Comparison of ENCODE assay signal across 13 cellular contexts in the genomic region with DNA sequence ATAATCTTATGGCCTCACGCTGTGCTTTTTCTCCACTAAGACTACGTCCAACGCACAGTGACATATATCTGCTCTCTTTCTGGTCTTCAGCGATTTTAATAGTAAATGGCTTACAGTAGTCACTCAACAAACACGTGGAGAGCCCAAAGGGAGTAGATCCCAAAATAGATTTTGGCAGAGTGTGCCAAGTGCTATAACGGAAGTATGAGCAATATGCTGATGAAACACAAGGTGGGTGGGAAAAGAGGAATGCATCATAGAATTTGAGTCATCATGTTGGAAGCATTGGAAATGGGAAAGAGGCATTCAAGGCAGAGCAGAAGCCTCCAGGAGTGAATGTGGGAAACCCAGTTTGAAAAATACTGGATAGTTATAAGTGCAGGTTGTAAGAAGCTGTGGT.
DNase-seq lines count a peak whose midpoint lies in the region; ATAC-seq, FAIRE-seq and TF ChIP-seq lines count a peak whose summit lies in the region.
"Had no signal": no experiment of that assay in that cellular context is flagged by ENCODE, and none has a peak within 500 bp of the region (broad histone marks: within the 10 kb centered on the region; RNA-seq: fewer than 3 reads in every experiment).

No MANE protein-coding gene starts in this region.

- no peaks in the 10 kb centered on the region; the same call in 1 of the 2 replicates for H3K9me3 ChIP-seq in MG63
- no peaks in the 10 kb centered on the region for H3K9me3 ChIP-seq in right atrium auricular region
- H3K9me3 ChIP-seq: Caco-2 had no signal

- no peak overlapping the region for H3K27ac ChIP-seq in right atrium auricular region
- H3K27ac ChIP-seq: coronary artery, VCaP had no signal

- H3K4me3 ChIP-seq in AG10803 (ENCODE audit: low read length) (no peak overlapping the region), MG63 (no peak overlapping the region), bronchial epithelial cell (ENCODE audit: low read depth, low read length) (no peak overlapping the region), right atrium auricular region (no peak overlapping the region)
- H3K4me3 ChIP-seq: coronary artery had no signal

- DNase-seq in AG10803 (ENCODE audit: low read depth): peak; percentile 95
- peak; percentile 44 for DNase-seq in MG63
- peak; percentile 97 for DNase-seq in bronchial epithelial cell (ENCODE audit: low read depth)
- peak; percentile 88 for DNase-seq in kidney tubule cell (ENCODE audit: low spot score)
- DNase-seq in D721Med (ENCODE audit: insufficient read length, low spot score): no peak
- no peak for DNase-seq in right atrium auricular region (ENCODE audit: low spot score)
- DNase-seq: Caco-2 had no signal

- FAIRE-seq in bronchial epithelial cell (lab: Jason Lieb, UNC) (peak; percentile 79), D721Med (lab: Jason Lieb, UNC) (no peak)
- FAIRE-seq: GM18507 had no signal

- ATAC-seq in HG03280 (IDR thresholded peaks at IDR 0.05; ENCODE audit: unreplicated experiment): no peak
- no peak for ATAC-seq in HG02571 (IDR thresholded peaks at IDR 0.05; ENCODE audit: unreplicated experiment)
- ATAC-seq: natural killer cell treated with Interleukin-12 subunit alpha and Interleukin-12 subunit beta and Interleukin-15 and Interleukin-18, amount 100 ng/mL, for 72 hours had no signal

- H3K4me1 ChIP-seq in right atrium auricular region: no peaks in the 10 kb centered on the region
- H3K4me1 ChIP-seq: Caco-2 had no signal

- H3K27me3 ChIP-seq in MG63 (no peaks in the 10 kb centered on the region), bronchial epithelial cell (ENCODE audit: control insufficient read depth, insufficient read depth, low read length) (no peaks in the 10 kb centered on the region), right atrium auricular region (no peaks in the 10 kb centered on the region)

- TF ChIP-seq CTCF in AG10803 (conservative IDR thresholded peaks at IDR 0.05; ENCODE audit: low read length): no peak
- TF ChIP-seq CTCF in bronchial epithelial cell (IDR thresholded peaks at IDR 0.05; ENCODE audit: insufficient read depth, low read length, severe bottlenecking): no peak
- no peak for TF ChIP-seq CTCF in D721Med (IDR thresholded peaks at IDR 0.05; ENCODE audit: insufficient read depth, missing control alignments)
- TF ChIP-seq CTCF in right atrium auricular region (IDR thresholded peaks at IDR 0.05): no peak

- H3K36me3 ChIP-seq in MG63 (no peaks in the 10 kb centered on the region), bronchial epithelial cell (ENCODE audit: control insufficient read depth, insufficient read depth, low read length) (no peaks in the 10 kb centered on the region), right atrium auricular region (no peaks in the 10 kb centered on the region)

Comparison
In these comparisons a context has a peak if more than half of its experiments do, and no peak if none do; other contexts are left out.
1. DNase-seq: peak in AG10803 (single experiment), MG63 (single experiment), bronchial epithelial cell (single experiment) and kidney tubule cell (single experiment); none in D721Med (single experiment) and right atrium auricular region (single experiment).